16 cellular contexts compared by ENCODE assay signal in the genomic region with DNA sequence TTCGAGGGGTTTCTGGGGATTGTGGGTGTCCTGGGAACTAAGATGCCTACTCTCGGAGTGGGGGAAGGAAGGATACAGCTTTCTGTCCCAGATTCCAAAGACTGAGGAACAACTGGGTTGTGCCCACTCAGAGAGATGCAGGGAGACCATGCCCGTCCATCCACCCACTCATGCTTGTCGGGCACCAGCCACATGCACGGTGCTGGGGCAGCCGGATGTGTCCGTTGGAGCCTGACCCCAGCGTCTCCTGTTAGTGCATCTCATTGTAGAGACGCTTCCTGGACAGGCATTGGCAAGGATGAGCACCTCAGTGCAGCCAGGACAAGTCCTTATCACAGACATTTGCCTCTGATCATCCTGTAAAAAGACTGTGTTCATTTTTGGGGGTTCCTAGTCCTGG. TPM values are rescaled to one million over a fixed set of nuclear protein-coding genes. Genes with fewer than 3 reads are reported as not detected.
DNase-seq lines count a peak whose midpoint lies in the region; ATAC-seq and TF ChIP-seq lines count a peak whose summit lies in the region.
"Had no signal": no experiment of that assay in that cellular context is flagged by ENCODE, and none has a peak within 500 bp of the region (broad histone marks: within the 10 kb centered on the region; RNA-seq: fewer than 3 reads in every experiment).

No MANE protein-coding gene starts in this region.

- no peak overlapping the region for H2BK120ac ChIP-seq in trophoblast cell (ENCODE audit: insufficient read depth, low read length, poor library complexity)

- no peak overlapping the region for H3K18ac ChIP-seq in trophoblast cell (ENCODE audit: low read length)

- WGBS in trophoblast cell (ENCODE audit: extremely low coverage, insufficient coverage, insufficient read length): no CpG with 5 or more reads among the region's 9 CpGs

- no peak overlapping the region for H3K4me3 ChIP-seq in coronary artery
- peak overlapping the region; percentile 28 for H3K4me3 ChIP-seq in trophoblast cell (ENCODE audit: low read depth, low read length)
- H3K4me3 ChIP-seq: HAP-1, MG63 had no signal

- no peak for TF ChIP-seq CTCF in coronary artery (IDR thresholded peaks at IDR 0.05)

- no peak overlapping the region for H2AFZ ChIP-seq in trophoblast cell (ENCODE audit: insufficient read depth, low read length, poor library complexity)

- H3K9ac ChIP-seq in trophoblast cell (ENCODE audit: low read length): no peak overlapping the region

- no peaks in the 10 kb centered on the region for H3K36me3 ChIP-seq in trophoblast cell (ENCODE audit: control insufficient read depth in 1 of 2, insufficient read depth in 2 of 2, low read length in 2 of 2)
- H3K36me3 ChIP-seq: HAP-1, MG63 had no signal

- no peak overlapping the region for H3K4ac ChIP-seq in trophoblast cell (ENCODE audit: low read depth, low read length)

- no peak overlapping the region for H2BK12ac ChIP-seq in trophoblast cell (ENCODE audit: low read length)

- no peaks in the 10 kb centered on the region for H3K79me1 ChIP-seq in trophoblast cell (ENCODE audit: low read length)

- H3K23ac ChIP-seq in trophoblast cell (ENCODE audit: low read length): no peak overlapping the region

- H2AK5ac ChIP-seq in trophoblast cell (ENCODE audit: low read length): no peak overlapping the region

- H3K4me1 ChIP-seq in trophoblast cell (ENCODE audit: control insufficient read depth in 1 of 2, insufficient read depth in 2 of 2, low read length in 2 of 2): no peaks in the 10 kb centered on the region
- H3K4me1 ChIP-seq: HAP-1 had no signal

- H4K12ac ChIP-seq in trophoblast cell (ENCODE audit: low read depth, low read length): no peak overlapping the region

- peaks cover 28% of the 10 kb centered on the region for H3K9me3 ChIP-seq in trophoblast cell (ENCODE audit: insufficient read depth, low read depth, low read length)
- H3K9me3 ChIP-seq: HAP-1 had no signal

- H3K4me2 ChIP-seq in trophoblast cell (ENCODE audit: low read length): no peak overlapping the region

- no peak overlapping the region for H4K8ac ChIP-seq in trophoblast cell (ENCODE audit: low read depth, low read length)

- intact Hi-C loops in Right ventricle myocardium superior (cut with DNase I): no loop called here
- intact Hi-C loops in left ventricle myocardium superior (cut with micrococcal nuclease): no loop called here

- H3K27ac ChIP-seq in coronary artery (no peak overlapping the region), trophoblast cell (ENCODE audit: low read depth, low read length) (no peak overlapping the region)

- no peak overlapping the region for H4K91ac ChIP-seq in trophoblast cell (ENCODE audit: low read depth, low read length)

- no peaks in the 10 kb centered on the region for H3K27me3 ChIP-seq in trophoblast cell (ENCODE audit: insufficient read depth, low read length)
- H3K27me3 ChIP-seq: MG63 had no signal

- H3K79me2 ChIP-seq in trophoblast cell (ENCODE audit: control insufficient read depth, insufficient read depth, low read length, poor library complexity): no peaks in the 10 kb centered on the region

- H2BK5ac ChIP-seq in trophoblast cell (ENCODE audit: low read depth, low read length, poor library complexity): no peak overlapping the region

- no peak overlapping the region for H3K14ac ChIP-seq in trophoblast cell (ENCODE audit: low read length)

- DNase-seq in Right ventricle myocardium superior (peak; percentile 15), left ventricle myocardium superior (no peak), coronary artery (ENCODE audit: low spot score) (peak; percentile 52), trophoblast cell (no peak), DMS 273 treated with DMSO at 0.1 percent for 48 hours (lab: John Stamatoyannopoulos, UW) (no peak)
- DNase-seq: AML-193; CD4-positive, CD25-positive, alpha-beta regulatory T cell; MG63; NCI-H1105; NCI-H187; NCI-H69; PC-3 had no signal

- no peak for ATAC-seq in Right ventricle myocardium superior (ENCODE audit: poor library complexity)
- no peak for ATAC-seq in left ventricle myocardium superior
- no peak for ATAC-seq in GM19351 (IDR thresholded peaks at IDR 0.05; ENCODE audit: unreplicated experiment)
- no peak for ATAC-seq in GM21528 (IDR thresholded peaks at IDR 0.05; ENCODE audit: low FRiP score, unreplicated experiment)
- ATAC-seq: HepG2, PC-3 had no signal

RNA-seq across cellular contexts. Expression of gene METRNL, which starts 58.1 kb away (rescaled TPM):
- total RNA-seq in Right ventricle myocardium superior (70.3 TPM), left ventricle myocardium superior (68.4 TPM)
- polyA plus RNA-seq in trophoblast cell (2013): 73.5 and 78.5 TPM in 2 replicates

Comparison
In these comparisons a context has a peak if more than half of its experiments do, and no peak if none do; other contexts are left out.
1. DNase-seq: peak in Right ventricle myocardium superior (single experiment) and coronary artery (single experiment); none in left ventricle myocardium superior (single experiment), trophoblast cell (0 of 2) and DMS 273 treated with DMSO at 0.1 percent for 48 hours (single experiment).